6 cellular contexts compared by ENCODE assay signal in genomic region chr14:36171607-36172006, GRCh38.
"Had no signal": no experiment of that assay in that cellular context is flagged by ENCODE, and none has a peak within 500 bp of the region (broad histone marks: within the 10 kb centered on the region; RNA-seq: fewer than 3 reads in every experiment).

No MANE protein-coding gene starts in this region.

- H3K27ac ChIP-seq: GM23248 had no signal

- DNase-seq: GM23248, GOT3, H7, HCEC 1CT, IMR-90 had no signal

- ATAC-seq: K562 had no signal

- H3K9ac ChIP-seq: GM23248 had no signal

- H3K4me3 ChIP-seq: GM23248, K562 had no signal
